ENCODE assay signal across 8 cellular contexts in genomic region chr3:130759692-130760338, GRCh38. TPM values are rescaled to one million over a fixed set of nuclear protein-coding genes. Genes with fewer than 3 reads are reported as not detected.
DNase-seq lines count a peak whose midpoint lies in the region; ATAC-seq and TF ChIP-seq lines count a peak whose summit lies in the region.

No MANE protein-coding gene starts in this region.

- peak overlapping the region in 1 of 5 experiments; percentile 51 for H3K4me3 Mint-ChIP-seq in brain

- ATAC-seq in HG02588 (IDR thresholded peaks at IDR 0.05; ENCODE audit: unreplicated experiment): peak; percentile 69

- H3K9me3 Mint-ChIP-seq in brain: no peaks in the 10 kb centered on the region

- H3K27me3 Mint-ChIP-seq in brain: peaks cover 16% of the 10 kb centered on the region

- no peaks in the 10 kb centered on the region for H3K36me3 Mint-ChIP-seq in brain

- DNase-seq in SHP77 (lab: John Stamatoyannopoulos, UW) (peak; percentile 41 to 43), SHP77 treated with DMSO at 0.1 percent for 48 hours (lab: John Stamatoyannopoulos, UW) (no peak), NCI-H1694 treated with DMSO at 0.1 percent for 48 hours (lab: John Stamatoyannopoulos, UW) (peak; percentile 43), T-helper 1 cell (peak in 3 of 5 donors; percentile 17 to 69 (median 38)), inferior parietal cortex (ENCODE audit: extremely low spot score) (peak; percentile 81)
- DNase-seq in stimulated activated CD4-positive, alpha-beta T cell treated with anti-CD3 and anti-CD28 coated beads, Interleukin-4, amount 100 ng/mL, for 24 hours: peak; percentile 65

- H3K27ac Mint-ChIP-seq in brain: peak overlapping the region in 3 of 5 experiments; percentile 46 to 88 (median 56)

- peaks cover 7% of the 10 kb centered on the region for H3K4me1 Mint-ChIP-seq in brain

- TF ChIP-seq CTCF in brain (conservative IDR thresholded peaks at IDR 0.05): peak; percentile 87 to 93

RNA-seq across cellular contexts. Expression of gene PIK3R4, which starts 13.2 kb away (rescaled TPM):
- 23.1 TPM for polyA plus RNA-seq in brain (ENCODE audit: insufficient read depth, low read depth, low replicate concordance)
